Comparison of ENCODE assay signal across 2 cellular contexts in the genomic region with DNA sequence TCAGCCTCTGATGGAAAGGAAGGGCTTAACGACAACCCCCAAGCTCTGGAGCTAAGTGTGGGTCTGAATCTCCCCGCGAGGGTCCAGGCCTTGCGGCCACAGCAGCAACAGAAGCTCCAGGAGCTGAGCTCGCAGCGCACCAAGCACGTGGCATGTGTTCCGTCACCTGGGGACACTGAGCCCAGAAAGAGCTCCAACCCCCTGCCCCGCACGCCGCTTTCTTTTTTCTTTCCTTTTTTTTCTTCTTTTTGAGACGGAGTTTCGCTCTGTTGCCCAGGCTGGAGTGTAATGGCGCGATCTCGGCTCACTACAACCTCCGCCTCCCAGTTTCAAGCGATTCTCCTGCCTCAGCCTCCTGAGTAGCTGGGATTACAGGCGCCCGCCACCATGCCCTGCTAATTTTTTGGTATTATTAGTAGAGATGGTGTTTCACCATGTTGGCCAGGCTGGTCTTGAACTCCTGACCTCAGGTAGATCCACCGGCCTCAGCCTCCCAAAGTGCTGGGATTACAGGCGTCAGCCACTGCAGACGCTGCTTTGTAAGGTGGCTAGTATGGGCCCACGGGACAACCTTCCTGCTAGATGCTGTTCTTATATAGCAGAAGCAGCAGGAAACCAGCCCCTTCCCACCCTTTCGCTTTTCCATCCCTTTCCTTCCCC.
TF ChIP-seq lines count a peak whose summit lies in the region.

No MANE protein-coding gene starts in this region.

TF ChIP-seq in SK-N-SH, 30 proteins besides CTCF, POLR2A, EP300 and RAD21 (continued from another document):
- TF ChIP-seq PBX3 (IDR thresholded peaks at IDR 0.05) (no peak), YY1 (IDR thresholded peaks at IDR 0.05; ENCODE audit: low read depth) (no peak), REST (IDR thresholded peaks at IDR 0.05; ENCODE audit: low read depth, low read length) (no peak), RFX5 (IDR thresholded peaks at IDR 0.05; ENCODE audit: low read length) (no peak), JUND (IDR thresholded peaks at IDR 0.05) (no peak), TAF1 (IDR thresholded peaks at IDR 0.05; ENCODE audit: borderline replicate concordance, low read depth, low read length) (no peak), TEAD4 (IDR thresholded peaks at IDR 0.05; ENCODE audit: borderline replicate concordance, insufficient read depth) (no peak), SMC3 (IDR thresholded peaks at IDR 0.05; ENCODE audit: low read depth, low read length) (no peak)

TF ChIP-seq in SK-N-SH treated with all-trans-retinoic acid at 6 μM for 48 hours, 23 proteins besides CTCF, POLR2A, EP300 and RAD21 (continued from another document):
- TF ChIP-seq, protein P1, sequence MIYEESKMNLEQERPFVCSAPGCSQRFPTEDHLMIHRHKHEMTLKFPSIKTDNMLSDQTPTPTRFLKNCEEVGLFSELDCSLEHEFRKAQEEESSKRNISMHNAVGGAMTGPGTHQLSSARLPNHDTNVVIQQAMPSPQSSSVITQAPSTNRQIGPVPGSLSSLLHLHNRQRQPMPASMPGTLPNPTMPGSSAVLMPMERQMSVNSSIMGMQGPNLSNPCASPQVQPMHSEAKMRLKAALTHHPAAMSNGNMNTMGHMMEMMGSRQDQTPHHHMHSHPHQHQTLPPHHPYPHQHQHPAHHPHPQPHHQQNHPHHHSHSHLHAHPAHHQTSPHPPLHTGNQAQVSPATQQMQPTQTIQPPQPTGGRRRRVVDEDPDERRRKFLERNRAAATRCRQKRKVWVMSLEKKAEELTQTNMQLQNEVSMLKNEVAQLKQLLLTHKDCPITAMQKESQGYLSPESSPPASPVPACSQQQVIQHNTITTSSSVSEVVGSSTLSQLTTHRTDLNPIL (CRISPR knock-in tag; IDR thresholded peaks at IDR 0.05; ENCODE audit: low read depth) = no peak
- no peak for TF ChIP-seq BACH2 (CRISPR knock-in tag; IDR thresholded peaks at IDR 0.05; ENCODE audit: borderline replicate concordance)
- no peak for TF ChIP-seq SNAI2 (CRISPR knock-in tag; IDR thresholded peaks at IDR 0.05)
- TF ChIP-seq RARB (CRISPR knock-in tag; IDR thresholded peaks at IDR 0.05) = no peak
- no peak for TF ChIP-seq ZNF8 (CRISPR knock-in tag; IDR thresholded peaks at IDR 0.05)
- no peak for TF ChIP-seq OSR1 (CRISPR knock-in tag; IDR thresholded peaks at IDR 0.05)
- no peak for TF ChIP-seq ZNF565 (CRISPR knock-in tag; conservative IDR thresholded peaks at IDR 0.05; ENCODE audit: low read depth)
- no peak for TF ChIP-seq ZFP3 (CRISPR knock-in tag; IDR thresholded peaks at IDR 0.05)
